Comparison of ENCODE assay signal across 2 cellular contexts in the genomic region with DNA sequence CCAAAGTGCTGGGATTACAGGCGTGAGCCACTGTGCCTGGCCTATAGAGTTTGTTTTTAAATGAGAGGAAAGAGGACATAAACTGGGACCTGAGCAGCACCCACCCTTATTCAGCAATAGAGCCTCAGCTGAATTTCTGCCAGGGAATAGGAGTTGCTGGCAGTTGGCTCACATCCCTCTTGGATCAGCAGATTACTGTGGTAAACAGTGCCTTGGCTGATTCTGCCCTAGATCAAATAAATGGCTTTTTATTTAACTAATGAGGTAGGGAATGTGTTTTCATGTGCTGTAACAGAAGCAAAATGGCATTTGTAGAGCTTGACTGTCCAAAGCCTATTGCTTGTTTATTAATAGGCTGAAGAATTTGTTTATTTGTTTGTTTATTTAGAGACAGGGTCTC.
TF ChIP-seq lines count a peak whose summit lies in the region.

No MANE protein-coding gene starts in this region.

TF ChIP-seq in liver, 16 proteins besides CTCF, POLR2A, EP300 and RAD21:
- TF ChIP-seq GABPA (IDR thresholded peaks at IDR 0.05 in 1 of 2, conservative IDR thresholded peaks at IDR 0.05 in 1 of 2) (no peak), HNF4G (IDR thresholded peaks at IDR 0.05) (no peak), EGR1 (IDR thresholded peaks at IDR 0.05; ENCODE audit: low read depth in 2 of 2) (no peak), FOXA2 (IDR thresholded peaks at IDR 0.05) (peak; percentile 70), YY1 (IDR thresholded peaks at IDR 0.05) (peak; percentile 93), HNF4A (conservative IDR thresholded peaks at IDR 0.05) (peak; percentile 31 to 53), SP1 (IDR thresholded peaks at IDR 0.05) (peak; percentile 59), FOXA1 (IDR thresholded peaks at IDR 0.05) (no peak), TAF1 (conservative IDR thresholded peaks at IDR 0.05) (no peak), RXRA (IDR thresholded peaks at IDR 0.05) (peak in 1 of 2 donors; percentile 49), NR2F2 (IDR thresholded peaks at IDR 0.05) (no peak), JUND (IDR thresholded peaks at IDR 0.05) (no peak)
- TF ChIP-seq, protein P1, sequence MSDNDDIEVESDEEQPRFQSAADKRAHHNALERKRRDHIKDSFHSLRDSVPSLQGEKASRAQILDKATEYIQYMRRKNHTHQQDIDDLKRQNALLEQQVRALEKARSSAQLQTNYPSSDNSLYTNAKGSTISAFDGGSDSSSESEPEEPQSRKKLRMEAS (IDR thresholded peaks at IDR 0.05): peak; percentile 48
- TF ChIP-seq, protein P2, sequence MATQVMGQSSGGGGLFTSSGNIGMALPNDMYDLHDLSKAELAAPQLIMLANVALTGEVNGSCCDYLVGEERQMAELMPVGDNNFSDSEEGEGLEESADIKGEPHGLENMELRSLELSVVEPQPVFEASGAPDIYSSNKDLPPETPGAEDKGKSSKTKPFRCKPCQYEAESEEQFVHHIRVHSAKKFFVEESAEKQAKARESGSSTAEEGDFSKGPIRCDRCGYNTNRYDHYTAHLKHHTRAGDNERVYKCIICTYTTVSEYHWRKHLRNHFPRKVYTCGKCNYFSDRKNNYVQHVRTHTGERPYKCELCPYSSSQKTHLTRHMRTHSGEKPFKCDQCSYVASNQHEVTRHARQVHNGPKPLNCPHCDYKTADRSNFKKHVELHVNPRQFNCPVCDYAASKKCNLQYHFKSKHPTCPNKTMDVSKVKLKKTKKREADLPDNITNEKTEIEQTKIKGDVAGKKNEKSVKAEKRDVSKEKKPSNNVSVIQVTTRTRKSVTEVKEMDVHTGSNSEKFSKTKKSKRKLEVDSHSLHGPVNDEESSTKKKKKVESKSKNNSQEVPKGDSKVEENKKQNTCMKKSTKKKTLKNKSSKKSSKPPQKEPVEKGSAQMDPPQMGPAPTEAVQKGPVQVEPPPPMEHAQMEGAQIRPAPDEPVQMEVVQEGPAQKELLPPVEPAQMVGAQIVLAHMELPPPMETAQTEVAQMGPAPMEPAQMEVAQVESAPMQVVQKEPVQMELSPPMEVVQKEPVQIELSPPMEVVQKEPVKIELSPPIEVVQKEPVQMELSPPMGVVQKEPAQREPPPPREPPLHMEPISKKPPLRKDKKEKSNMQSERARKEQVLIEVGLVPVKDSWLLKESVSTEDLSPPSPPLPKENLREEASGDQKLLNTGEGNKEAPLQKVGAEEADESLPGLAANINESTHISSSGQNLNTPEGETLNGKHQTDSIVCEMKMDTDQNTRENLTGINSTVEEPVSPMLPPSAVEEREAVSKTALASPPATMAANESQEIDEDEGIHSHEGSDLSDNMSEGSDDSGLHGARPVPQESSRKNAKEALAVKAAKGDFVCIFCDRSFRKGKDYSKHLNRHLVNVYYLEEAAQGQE (IDR thresholded peaks at IDR 0.05): peak; percentile 41
- TF ChIP-seq, protein P3, sequence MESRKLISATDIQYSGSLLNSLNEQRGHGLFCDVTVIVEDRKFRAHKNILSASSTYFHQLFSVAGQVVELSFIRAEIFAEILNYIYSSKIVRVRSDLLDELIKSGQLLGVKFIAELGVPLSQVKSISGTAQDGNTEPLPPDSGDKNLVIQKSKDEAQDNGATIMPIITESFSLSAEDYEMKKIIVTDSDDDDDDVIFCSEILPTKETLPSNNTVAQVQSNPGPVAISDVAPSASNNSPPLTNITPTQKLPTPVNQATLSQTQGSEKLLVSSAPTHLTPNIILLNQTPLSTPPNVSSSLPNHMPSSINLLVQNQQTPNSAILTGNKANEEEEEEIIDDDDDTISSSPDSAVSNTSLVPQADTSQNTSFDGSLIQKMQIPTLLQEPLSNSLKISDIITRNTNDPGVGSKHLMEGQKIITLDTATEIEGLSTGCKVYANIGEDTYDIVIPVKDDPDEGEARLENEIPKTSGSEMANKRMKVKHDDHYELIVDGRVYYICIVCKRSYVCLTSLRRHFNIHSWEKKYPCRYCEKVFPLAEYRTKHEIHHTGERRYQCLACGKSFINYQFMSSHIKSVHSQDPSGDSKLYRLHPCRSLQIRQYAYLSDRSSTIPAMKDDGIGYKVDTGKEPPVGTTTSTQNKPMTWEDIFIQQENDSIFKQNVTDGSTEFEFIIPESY (IDR thresholded peaks at IDR 0.05): no peak

TF ChIP-seq in HepG2, 621 proteins besides CTCF, POLR2A, EP300 and RAD21:
- TF ChIP-seq ZNF251 (CRISPR knock-in tag; IDR thresholded peaks at IDR 0.05) (no peak), NONO (IDR thresholded peaks at IDR 0.05) (no peak), NONO (CRISPR knock-in tag; conservative IDR thresholded peaks at IDR 0.05) (no peak), HMG20B (CRISPR knock-in tag; conservative IDR thresholded peaks at IDR 0.05) (no peak), ISX (CRISPR knock-in tag; conservative IDR thresholded peaks at IDR 0.05) (no peak)
- TF ChIP-seq, protein P4, sequence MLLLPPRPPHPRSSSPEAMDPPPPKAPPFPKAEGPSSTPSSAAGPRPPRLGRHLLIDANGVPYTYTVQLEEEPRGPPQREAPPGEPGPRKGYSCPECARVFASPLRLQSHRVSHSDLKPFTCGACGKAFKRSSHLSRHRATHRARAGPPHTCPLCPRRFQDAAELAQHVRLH (CRISPR knock-in tag; IDR thresholded peaks at IDR 0.05; ENCODE audit: borderline replicate concordance, low read depth): no peak
- TF ChIP-seq, protein P5, sequence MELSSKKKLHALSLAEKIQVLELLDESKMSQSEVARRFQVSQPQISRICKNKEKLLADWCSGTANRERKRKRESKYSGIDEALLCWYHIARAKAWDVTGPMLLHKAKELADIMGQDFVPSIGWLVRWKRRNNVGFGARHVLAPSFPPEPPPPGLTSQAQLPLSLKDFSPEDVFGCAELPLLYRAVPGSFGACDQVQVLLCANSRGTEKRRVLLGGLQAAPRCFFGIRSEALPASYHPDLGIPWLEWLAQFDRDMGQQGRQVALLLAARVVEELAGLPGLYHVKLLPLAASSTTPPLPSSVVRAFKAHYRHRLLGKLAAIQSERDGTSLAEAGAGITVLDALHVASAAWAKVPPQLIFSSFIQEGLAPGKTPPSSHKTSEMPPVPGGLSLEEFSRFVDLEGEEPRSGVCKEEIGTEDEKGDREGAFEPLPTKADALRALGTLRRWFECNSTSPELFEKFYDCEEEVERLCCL (CRISPR knock-in tag; IDR thresholded peaks at IDR 0.05; ENCODE audit: borderline replicate concordance): no peak
- TF ChIP-seq, protein P6, sequence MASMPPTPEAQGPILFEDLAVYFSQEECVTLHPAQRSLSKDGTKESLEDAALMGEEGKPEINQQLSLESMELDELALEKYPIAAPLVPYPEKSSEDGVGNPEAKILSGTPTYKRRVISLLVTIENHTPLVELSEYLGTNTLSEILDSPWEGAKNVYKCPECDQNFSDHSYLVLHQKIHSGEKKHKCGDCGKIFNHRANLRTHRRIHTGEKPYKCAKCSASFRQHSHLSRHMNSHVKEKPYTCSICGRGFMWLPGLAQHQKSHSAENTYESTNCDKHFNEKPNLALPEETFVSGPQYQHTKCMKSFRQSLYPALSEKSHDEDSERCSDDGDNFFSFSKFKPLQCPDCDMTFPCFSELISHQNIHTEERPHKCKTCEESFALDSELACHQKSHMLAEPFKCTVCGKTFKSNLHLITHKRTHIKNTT (CRISPR knock-in tag; IDR thresholded peaks at IDR 0.05): no peak
TF ChIP-seq in HepG2: peak in this region for 0.
